Comparison of ENCODE assay signal across 29 cellular contexts in the genomic region with DNA sequence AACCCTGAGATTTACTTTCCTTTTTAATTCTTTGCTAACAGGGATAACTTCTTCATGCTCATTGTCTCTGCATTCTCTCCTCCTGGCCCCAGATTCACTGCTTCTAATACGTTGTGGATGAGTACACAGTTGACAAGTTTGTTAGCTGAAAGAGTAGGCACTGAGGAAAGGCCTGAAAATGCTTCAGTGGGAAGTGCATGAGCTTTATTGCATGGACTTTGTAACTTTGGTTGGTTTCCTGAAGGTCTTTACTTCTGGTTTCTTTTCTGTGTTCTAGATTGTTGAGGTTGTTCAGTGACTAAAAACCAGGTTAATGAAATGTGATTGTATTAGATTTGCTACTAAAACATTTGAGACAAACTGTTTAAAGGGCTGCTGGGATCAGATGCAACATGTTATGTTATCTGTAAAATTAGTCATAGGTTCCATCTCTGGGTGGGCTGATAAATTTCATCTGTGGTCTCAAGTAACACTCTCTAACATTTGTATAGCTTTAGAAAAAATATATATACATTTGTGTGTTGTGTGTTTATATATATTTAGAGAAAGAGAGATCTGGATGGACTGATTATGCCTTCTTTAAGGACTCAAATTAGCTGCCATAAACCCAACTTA. TPM values are rescaled to one million over a fixed set of nuclear protein-coding genes. Genes with fewer than 3 reads are reported as not detected.
A peak's percentile ranks its signal among the peaks of the same experiment; 100 is the strongest.
DNase-seq lines count a peak whose midpoint lies in the region; ATAC-seq and TF ChIP-seq lines count a peak whose summit lies in the region.
"Had no signal": no experiment of that assay in that cellular context is flagged by ENCODE, and none has a peak within 500 bp of the region (broad histone marks: within the 10 kb centered on the region; RNA-seq: fewer than 3 reads in every experiment).

No MANE protein-coding gene starts in this region.

- H3K4me3 Mint-ChIP-seq in activated T-cell treated with anti-CD3 and anti-CD28 coated beads, Interleukin-2, amount 50 U/mL, for 24 hours = no peak overlapping the region
- H3K4me3 Mint-ChIP-seq: dendritic cell treated with granulocyte-macrophage colony-stimulating factor and Interleukin-4, amounts not matched to agents 40 ng/mL and 50 ng/mL, for 4 days; memory B cell had no signal

- H3K4me3 ChIP-seq in IMR-90 (ENCODE audit: insufficient read depth, low read depth, low read length) (no peak overlapping the region), colonic mucosa (no peak overlapping the region)
- H3K4me3 ChIP-seq: A549, esophagus squamous epithelium, sigmoid colon, SJCRH30, testis had no signal

- no peak overlapping the region for H3K18ac ChIP-seq in IMR-90 (ENCODE audit: low read depth, low read length)

- H3K27ac ChIP-seq in IMR-90 (ENCODE audit: insufficient read depth, low read length) = peak overlapping the region; percentile 33; the same call in 1 of the 2 replicates
- H3K27ac ChIP-seq in colonic mucosa = no peak overlapping the region
- H3K27ac ChIP-seq: A549, esophagus squamous epithelium, neutrophil, sigmoid colon, SJCRH30, testis had no signal

- no TSS peak for BruUV-seq in IMR-90 (replicated peaks; lab: Mats Ljungman, UMichigan)

- peak overlapping the region; percentile 45 for H3K27ac Mint-ChIP-seq in activated T-cell treated with anti-CD3 and anti-CD28 coated beads, Interleukin-2, amount 50 U/mL, for 24 hours
- H3K27ac Mint-ChIP-seq: dendritic cell treated with granulocyte-macrophage colony-stimulating factor and Interleukin-4, amounts not matched to agents 40 ng/mL and 50 ng/mL, for 4 days; memory B cell had no signal

- CTCF ChIA-PET in IMR-90 (lab: Yijun Ruan, JAX) = no interaction called here

- no peaks in the 10 kb centered on the region for H3K27me3 Mint-ChIP-seq in activated T-cell treated with anti-CD3 and anti-CD28 coated beads, Interleukin-2, amount 50 U/mL, for 24 hours
- H3K27me3 Mint-ChIP-seq: dendritic cell treated with granulocyte-macrophage colony-stimulating factor and Interleukin-4, amounts not matched to agents 40 ng/mL and 50 ng/mL, for 4 days; memory B cell had no signal

- H3K9ac ChIP-seq in IMR-90 (ENCODE audit: low read depth, low read length) (no peak overlapping the region), colonic mucosa (ENCODE audit: low read depth in 2 of 2, low read length in 2 of 2) (no peak overlapping the region)

- no peak overlapping the region for H3K14ac ChIP-seq in IMR-90 (replicated peaks; ENCODE audit: low read depth, low read length)

- H2BK120ac ChIP-seq in IMR-90 (ENCODE audit: low read depth, low read length) = no peak overlapping the region

- H2BK15ac ChIP-seq in IMR-90 (ENCODE audit: low read depth, low read length) = no peak overlapping the region

- H3K4ac ChIP-seq in IMR-90 (ENCODE audit: low read depth, low read length) = no peak overlapping the region

- no peak for TF ChIP-seq POLR2A in IMR-90 (IDR thresholded peaks at IDR 0.05; ENCODE audit: low read depth, low read length)

- peaks cover 15 to 41% of the 10 kb centered on the region in 2 experiments for H3K79me1 ChIP-seq in IMR-90 (ENCODE audit: low read depth in 1 of 2, low read length in 2 of 2)

- DNase-seq in activated T-cell treated with anti-CD3 and anti-CD28 coated beads, Interleukin-2, amount 50 U/mL, for 24 hours = no peak
- no peak for DNase-seq in activated T-cell treated with anti-CD3 and anti-CD28 coated beads, Interleukin-2, amount 50 U/mL, for 1 hour
- peak; percentile 30 for DNase-seq in IMR-90
- DNase-seq in colonic mucosa = peak; percentile 31
- DNase-seq in renal cortical epithelial cell (ENCODE audit: low read depth) = peak; percentile 29
- DNase-seq in NCI-H1092 treated with DMSO at 0.1 percent for 48 hours (lab: John Stamatoyannopoulos, UW) = no peak
- DNase-seq in T1000 (lab: John Stamatoyannopoulos, UW) = no peak
- DNase-seq: activated CD4-positive, alpha-beta T cell treated with anti-CD3 and anti-CD28 coated beads for 1 hour; activated naive CD4-positive, alpha-beta T cell; activated T-cell treated with anti-CD3 and anti-CD28 coated beads, Interleukin-2, amount 50 U/mL, for 48 hours; AML-193; DMS153; esophagus squamous epithelium; foreskin melanocyte; KG1; MM.1S; NCI-H1417; NCI-H2107; NCI-H774; sigmoid colon; SJCRH30; stimulated activated CD4-positive, alpha-beta T cell treated with anti-CD3 and anti-CD28 coated beads, Interleukin-15, amount 100 ng/mL, for 24 hours; stimulated activated naive CD4-positive, alpha-beta T cell; testis had no signal

- H4K5ac ChIP-seq in IMR-90 (ENCODE audit: low read depth, low read length) = no peak overlapping the region; the same call in 1 of the 2 replicates

- WGBS in IMR-90 (ENCODE audit: extremely low coverage in 2 of 2, insufficient read length in 1 of 2), 2 experiments = no CpG with 5 or more reads among the region's 1 CpG

- H2BK5ac ChIP-seq in IMR-90 (ENCODE audit: low read depth, low read length, poor library complexity, severe bottlenecking) = no peak overlapping the region

- peak; percentile 44 for ATAC-seq in IMR-90 (ENCODE audit: low read depth)
- ATAC-seq in GM19397 (IDR thresholded peaks at IDR 0.05; ENCODE audit: unreplicated experiment) = no peak
- ATAC-seq: A549 had no signal

- dilution Hi-C loops in IMR-90 (cut with HindIII; ENCODE audit: low sequenced_read_pairs, unreplicated experiment) = no loop called here

- in situ Hi-C loops in IMR-90 (cut with MboI; ENCODE audit: low sequenced_read_pairs) = no loop called here

- no peaks in the 10 kb centered on the region for H3K27me3 ChIP-seq in IMR-90 (ENCODE audit: control insufficient read depth, insufficient read depth, low read length)
- H3K27me3 ChIP-seq in colonic mucosa = no peaks in the 10 kb centered on the region
- H3K27me3 ChIP-seq: esophagus squamous epithelium, neutrophil, sigmoid colon, SJCRH30, testis had no signal

- no peak overlapping the region for H2BK20ac ChIP-seq in IMR-90 (ENCODE audit: low read depth, low read length)

- H2AFZ ChIP-seq in IMR-90 (replicated peaks; ENCODE audit: low read length, poor library complexity) = no peak overlapping the region

- H3K4me2 ChIP-seq in IMR-90 (ENCODE audit: low read depth, low read length) = no peak overlapping the region
- H3K4me2 ChIP-seq: A549 had no signal

- no peak overlapping the region for H2AK5ac ChIP-seq in IMR-90 (ENCODE audit: low read depth, low read length)

- no peak for TF ChIP-seq CTCF in IMR-90 (conservative IDR thresholded peaks at IDR 0.05; ENCODE audit: low read depth, low read length)
- TF ChIP-seq CTCF in colonic mucosa (IDR thresholded peaks at IDR 0.05) = no peak

- no peak overlapping the region for H4K8ac ChIP-seq in IMR-90 (ENCODE audit: low read depth in 2 of 2, low read length in 2 of 2)

- no peaks in the 10 kb centered on the region for H3K9me3 Mint-ChIP-seq in activated T-cell treated with anti-CD3 and anti-CD28 coated beads, Interleukin-2, amount 50 U/mL, for 24 hours
- H3K9me3 Mint-ChIP-seq: dendritic cell treated with granulocyte-macrophage colony-stimulating factor and Interleukin-4, amounts not matched to agents 40 ng/mL and 50 ng/mL, for 4 days; memory B cell had no signal

- POLR2A ChIA-PET in IMR-90 (lab: Charles Lee; ENCODE audit: unreplicated experiment) = no interaction called here

- peak overlapping the region; percentile 53; the same call in 1 of the 2 replicates for H3K23ac ChIP-seq in IMR-90 (ENCODE audit: low read depth, low read length)

- H2AK9ac ChIP-seq in IMR-90 (replicated peaks; ENCODE audit: low read depth, low read length, poor library complexity) = no peak overlapping the region

- peaks cover 18% of the 10 kb centered on the region; the same call in 1 of the 2 replicates for H4K20me1 ChIP-seq in IMR-90 (ENCODE audit: insufficient read depth, low read length)

- no peak for TF ChIP-seq RAD21 in IMR-90 (IDR thresholded peaks at IDR 0.05; ENCODE audit: low read length)

- H3K36me3 ChIP-seq in IMR-90 (ENCODE audit: control insufficient read depth, insufficient read depth, low read length) (peaks cover 19% of the 10 kb centered on the region), colonic mucosa (peaks cover 17% of the 10 kb centered on the region)

- peaks cover 3% of the 10 kb centered on the region for H3K4me1 ChIP-seq in IMR-90 (ENCODE audit: control insufficient read depth, insufficient read depth, low read length)
- H3K4me1 ChIP-seq in colonic mucosa = no peaks in the 10 kb centered on the region
- H3K4me1 ChIP-seq: SJCRH30 had no signal

- peaks cover 65% of the 10 kb centered on the region for H3K36me3 Mint-ChIP-seq in activated T-cell treated with anti-CD3 and anti-CD28 coated beads, Interleukin-2, amount 50 U/mL, for 24 hours (ENCODE audit: low read depth)

- no peak overlapping the region for H3K56ac ChIP-seq in IMR-90 (ENCODE audit: extremely low read depth, insufficient read depth, low read length)

- H3K4me1 Mint-ChIP-seq in activated T-cell treated with anti-CD3 and anti-CD28 coated beads, Interleukin-2, amount 50 U/mL, for 24 hours (ENCODE audit: low read depth) = peaks cover 30% of the 10 kb centered on the region

- no peaks in the 10 kb centered on the region for H3K9me3 ChIP-seq in IMR-90 (ENCODE audit: control insufficient read depth, insufficient read depth, low read length)
- H3K9me3 ChIP-seq in colonic mucosa = no peaks in the 10 kb centered on the region
- H3K9me3 ChIP-seq: A549, esophagus squamous epithelium, neutrophil, sigmoid colon, SJCRH30, testis had no signal

- no peaks in the 10 kb centered on the region for H3K9me1 ChIP-seq in IMR-90 (ENCODE audit: insufficient read depth, low read length)

- no peak overlapping the region for H4K91ac ChIP-seq in IMR-90 (ENCODE audit: insufficient read depth, low read depth, low read length)

- intact Hi-C loops in IMR-90 (cut with micrococcal nuclease) = no loop called here
- intact Hi-C loops in colonic mucosa (cut with DNase I) = no loop called here

TF ChIP-seq in IMR-90, 13 proteins besides CTCF, POLR2A, EP300 and RAD21 (continues in another document):
- TF ChIP-seq FOS (IDR thresholded peaks at IDR 0.05; ENCODE audit: low read depth, low read length) = no peak
- TF ChIP-seq BHLHE40 (IDR thresholded peaks at IDR 0.05; ENCODE audit: low read depth, low read length) = no peak
- TF ChIP-seq RCOR1 (IDR thresholded peaks at IDR 0.05; ENCODE audit: insufficient replicate concordance, low read length) = no peak
- TF ChIP-seq, protein P1, sequence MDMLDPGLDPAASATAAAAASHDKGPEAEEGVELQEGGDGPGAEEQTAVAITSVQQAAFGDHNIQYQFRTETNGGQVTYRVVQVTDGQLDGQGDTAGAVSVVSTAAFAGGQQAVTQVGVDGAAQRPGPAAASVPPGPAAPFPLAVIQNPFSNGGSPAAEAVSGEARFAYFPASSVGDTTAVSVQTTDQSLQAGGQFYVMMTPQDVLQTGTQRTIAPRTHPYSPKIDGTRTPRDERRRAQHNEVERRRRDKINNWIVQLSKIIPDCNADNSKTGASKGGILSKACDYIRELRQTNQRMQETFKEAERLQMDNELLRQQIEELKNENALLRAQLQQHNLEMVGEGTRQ (IDR thresholded peaks at IDR 0.05; ENCODE audit: low read depth, low read length) = no peak
- no peak for TF ChIP-seq NFE2L2 (IDR thresholded peaks at IDR 0.05; ENCODE audit: low read depth, low read length)

RNA-seq across cellular contexts. Expression of a gene that starts 19.1 kb away (rescaled TPM):
- total RNA-seq in IMR-90 (2012; rRNA removed) (9.0 and 10.6 TPM in 2 replicates), colonic mucosa (10 to 100 TPM; 12.1 to 13.8 TPM), renal cortical epithelial cell (7.3 and 23.3 TPM in 2 replicates)
- polyA plus RNA-seq in IMR-90 (2012; rRNA removed) = 3.3 and 4.3 TPM in 2 replicates
- 0.86 and 1.0 TPM in 2 replicates for polyA plus RNA-seq in IMR-90 (2012; cell fraction: cytosol; rRNA removed)
- polyA plus RNA-seq in IMR-90 (2012; cell fraction: nucleus; rRNA removed; ENCODE audit: low replicate concordance) = 4.6 and 21.1 TPM in 2 replicates

Comparison
In these comparisons a context has a peak if more than half of its experiments do, and no peak if none do; other contexts are left out.
1. DNase-seq: peak in IMR-90 (single experiment), colonic mucosa (single experiment) and renal cortical epithelial cell (single experiment); none in activated T-cell treated with anti-CD3 and anti-CD28 coated beads, Interleukin-2, amount 50 U/mL, for 24 hours (single experiment), activated T-cell treated with anti-CD3 and anti-CD28 coated beads, Interleukin-2, amount 50 U/mL, for 1 hour (single experiment), NCI-H1092 treated with DMSO at 0.1 percent for 48 hours (single experiment) and T1000 (single experiment).